1 cellular context compared by ENCODE assay signal in the genomic region with DNA sequence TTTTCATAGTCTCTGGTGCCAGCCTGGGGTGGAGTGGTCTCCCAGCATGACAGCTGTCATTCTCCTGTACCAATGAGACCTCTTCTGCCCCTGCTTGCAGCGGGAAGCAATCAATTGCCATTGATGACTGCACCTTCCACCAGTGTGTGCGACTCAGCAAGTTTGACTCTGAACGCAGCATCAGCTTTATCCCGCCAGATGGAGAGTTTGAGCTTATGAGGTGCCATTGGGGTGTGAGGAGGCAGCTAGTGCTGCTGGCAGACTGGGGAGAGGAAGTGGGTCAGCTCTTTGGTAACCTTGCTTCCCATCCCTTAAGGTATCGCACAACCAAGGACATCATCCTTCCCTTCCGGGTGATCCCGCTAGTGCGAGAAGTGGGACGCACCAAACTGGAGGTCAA.
A peak's percentile ranks its signal among the peaks of the same experiment; 100 is the strongest.
TF ChIP-seq lines count a peak whose summit lies in the region.

No MANE protein-coding gene starts in this region.

TF ChIP-seq in K562, 482 proteins besides CTCF, POLR2A, EP300 and RAD21:
- TF ChIP-seq, protein P1, sequence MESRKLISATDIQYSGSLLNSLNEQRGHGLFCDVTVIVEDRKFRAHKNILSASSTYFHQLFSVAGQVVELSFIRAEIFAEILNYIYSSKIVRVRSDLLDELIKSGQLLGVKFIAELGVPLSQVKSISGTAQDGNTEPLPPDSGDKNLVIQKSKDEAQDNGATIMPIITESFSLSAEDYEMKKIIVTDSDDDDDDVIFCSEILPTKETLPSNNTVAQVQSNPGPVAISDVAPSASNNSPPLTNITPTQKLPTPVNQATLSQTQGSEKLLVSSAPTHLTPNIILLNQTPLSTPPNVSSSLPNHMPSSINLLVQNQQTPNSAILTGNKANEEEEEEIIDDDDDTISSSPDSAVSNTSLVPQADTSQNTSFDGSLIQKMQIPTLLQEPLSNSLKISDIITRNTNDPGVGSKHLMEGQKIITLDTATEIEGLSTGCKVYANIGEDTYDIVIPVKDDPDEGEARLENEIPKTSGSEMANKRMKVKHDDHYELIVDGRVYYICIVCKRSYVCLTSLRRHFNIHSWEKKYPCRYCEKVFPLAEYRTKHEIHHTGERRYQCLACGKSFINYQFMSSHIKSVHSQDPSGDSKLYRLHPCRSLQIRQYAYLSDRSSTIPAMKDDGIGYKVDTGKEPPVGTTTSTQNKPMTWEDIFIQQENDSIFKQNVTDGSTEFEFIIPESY (CRISPR knock-in tag; IDR thresholded peaks at IDR 0.05) = peak; percentile 70; the same call in 1 of the 2 replicates
- no peak for TF ChIP-seq NEUROD1 (IDR thresholded peaks at IDR 0.05; ENCODE audit: borderline replicate concordance, low read depth, low read length, partially characterized antibody)
- peak; percentile 20; the same call in 1 of the 2 replicates for TF ChIP-seq ZBED1 (IDR thresholded peaks at IDR 0.05)
- no peak for TF ChIP-seq ZNF384 (IDR thresholded peaks at IDR 0.05; ENCODE audit: low read depth, low read length)
- no peak for TF ChIP-seq NELFE (IDR thresholded peaks at IDR 0.05; ENCODE audit: insufficient read depth, insufficient read length)
- TF ChIP-seq, protein P2, sequence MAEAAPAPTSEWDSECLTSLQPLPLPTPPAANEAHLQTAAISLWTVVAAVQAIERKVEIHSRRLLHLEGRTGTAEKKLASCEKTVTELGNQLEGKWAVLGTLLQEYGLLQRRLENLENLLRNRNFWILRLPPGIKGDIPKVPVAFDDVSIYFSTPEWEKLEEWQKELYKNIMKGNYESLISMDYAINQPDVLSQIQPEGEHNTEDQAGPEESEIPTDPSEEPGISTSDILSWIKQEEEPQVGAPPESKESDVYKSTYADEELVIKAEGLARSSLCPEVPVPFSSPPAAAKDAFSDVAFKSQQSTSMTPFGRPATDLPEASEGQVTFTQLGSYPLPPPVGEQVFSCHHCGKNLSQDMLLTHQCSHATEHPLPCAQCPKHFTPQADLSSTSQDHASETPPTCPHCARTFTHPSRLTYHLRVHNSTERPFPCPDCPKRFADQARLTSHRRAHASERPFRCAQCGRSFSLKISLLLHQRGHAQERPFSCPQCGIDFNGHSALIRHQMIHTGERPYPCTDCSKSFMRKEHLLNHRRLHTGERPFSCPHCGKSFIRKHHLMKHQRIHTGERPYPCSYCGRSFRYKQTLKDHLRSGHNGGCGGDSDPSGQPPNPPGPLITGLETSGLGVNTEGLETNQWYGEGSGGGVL (CRISPR knock-in tag; IDR thresholded peaks at IDR 0.05) = no peak
- TF ChIP-seq, protein P3, sequence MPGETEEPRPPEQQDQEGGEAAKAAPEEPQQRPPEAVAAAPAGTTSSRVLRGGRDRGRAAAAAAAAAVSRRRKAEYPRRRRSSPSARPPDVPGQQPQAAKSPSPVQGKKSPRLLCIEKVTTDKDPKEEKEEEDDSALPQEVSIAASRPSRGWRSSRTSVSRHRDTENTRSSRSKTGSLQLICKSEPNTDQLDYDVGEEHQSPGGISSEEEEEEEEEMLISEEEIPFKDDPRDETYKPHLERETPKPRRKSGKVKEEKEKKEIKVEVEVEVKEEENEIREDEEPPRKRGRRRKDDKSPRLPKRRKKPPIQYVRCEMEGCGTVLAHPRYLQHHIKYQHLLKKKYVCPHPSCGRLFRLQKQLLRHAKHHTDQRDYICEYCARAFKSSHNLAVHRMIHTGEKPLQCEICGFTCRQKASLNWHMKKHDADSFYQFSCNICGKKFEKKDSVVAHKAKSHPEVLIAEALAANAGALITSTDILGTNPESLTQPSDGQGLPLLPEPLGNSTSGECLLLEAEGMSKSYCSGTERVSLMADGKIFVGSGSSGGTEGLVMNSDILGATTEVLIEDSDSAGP (CRISPR knock-in tag; IDR thresholded peaks at IDR 0.05) = no peak
